26 cellular contexts compared by ENCODE assay signal in genomic region chr3:48405971-48406370, GRCh38. TPM values are rescaled to one million over a fixed set of nuclear protein-coding genes. Genes with fewer than 3 reads are reported as not detected.
DNase-seq lines count a peak whose midpoint lies in the region; ATAC-seq and TF ChIP-seq lines count a peak whose summit lies in the region.
"Had no signal": no experiment of that assay in that cellular context is flagged by ENCODE, and none has a peak within 500 bp of the region (broad histone marks: within the 10 kb centered on the region; RNA-seq: fewer than 3 reads in every experiment).

No MANE protein-coding gene starts in this region.

- intact Hi-C loops in body of pancreas (cut with DNase I): no loop called here

- peaks cover 10% of the 10 kb centered on the region for H3K4me1 ChIP-seq in body of pancreas
- H3K4me1 ChIP-seq: colonic mucosa, pancreas had no signal

- H3K4me3 ChIP-seq in body of pancreas: no peak overlapping the region
- H3K4me3 ChIP-seq: colonic mucosa, pancreas had no signal

- WGBS in body of pancreas, 2 donors: 53 to 80% methylated on average over 1 of the region's 1 CpG

- no peak overlapping the region for H3K27ac Mint-ChIP-seq in activated CD8-positive, alpha-beta memory T cell treated with anti-CD3 and anti-CD28 coated beads, Interleukin-2, amount 10 ng/mL, durations not matched to agents 7 days and 5 days
- H3K27ac Mint-ChIP-seq in progenitor cell of endocrine pancreas: peak overlapping the region; percentile 67
- H3K27ac Mint-ChIP-seq: nephron had no signal

- ATAC-seq in activated CD8-positive, alpha-beta memory T cell treated with anti-CD3 and anti-CD28 coated beads, Interleukin-2, amount 10 ng/mL, durations not matched to agents 7 days and 5 days: no peak
- ATAC-seq in body of pancreas (no peak), HG03108 (IDR thresholded peaks at IDR 0.05; ENCODE audit: unreplicated experiment) (no peak), HG03045 (IDR thresholded peaks at IDR 0.05; ENCODE audit: unreplicated experiment) (no peak)
- ATAC-seq: effector memory CD8-positive, alpha-beta T cell; pancreas; stimulated activated naive CD8-positive, alpha-beta T cell treated with anti-CD3 and anti-CD28 coated beads, Interleukin-15, amount 100 ng/mL, for 72 hours had no signal

- H3K36me3 ChIP-seq in body of pancreas (replicated peaks in 1 of 2; ENCODE audit: insufficient read depth in 1 of 2, low read depth in 2 of 2): peaks cover 10 to 16% of the 10 kb centered on the region in 2 donors
- H3K36me3 ChIP-seq: colonic mucosa had no signal

- CTCF ChIA-PET in activated CD8-positive, alpha-beta memory T cell treated with anti-CD3 and anti-CD28 coated beads, Interleukin-2, amount 10 ng/mL, durations not matched to agents 7 days and 5 days (lab: Charles Lee): interaction anchor here (4.3 kb wide), 1 partner anchor 30 kb away, joined by 34 read pairs; no protein-coding TSS in a partner anchor

- TF ChIP-seq CTCF in GM10266 (IDR thresholded peaks at IDR 0.05; ENCODE audit: control insufficient read depth, insufficient read depth, low read depth, missing control alignments) (no peak), body of pancreas (IDR thresholded peaks at IDR 0.05) (no peak), progenitor cell of endocrine pancreas (IDR thresholded peaks at IDR 0.05; ENCODE audit: unreplicated experiment) (no peak)

- no peak overlapping the region for H3K4me3 Mint-ChIP-seq in activated CD8-positive, alpha-beta memory T cell treated with anti-CD3 and anti-CD28 coated beads, Interleukin-2, amount 10 ng/mL, durations not matched to agents 7 days and 5 days
- no peak overlapping the region for H3K4me3 Mint-ChIP-seq in progenitor cell of endocrine pancreas (ENCODE audit: low read depth)
- H3K4me3 Mint-ChIP-seq: effector memory CD8-positive, alpha-beta T cell; nephron; stimulated activated naive CD8-positive, alpha-beta T cell treated with anti-CD3 and anti-CD28 coated beads, Interleukin-15, amount 100 ng/mL, for 72 hours had no signal

- H3K9me3 Mint-ChIP-seq in activated CD8-positive, alpha-beta memory T cell treated with anti-CD3 and anti-CD28 coated beads, Interleukin-2, amount 10 ng/mL, durations not matched to agents 7 days and 5 days (ENCODE audit: low read depth): no peaks in the 10 kb centered on the region
- no peaks in the 10 kb centered on the region for H3K9me3 Mint-ChIP-seq in progenitor cell of endocrine pancreas (ENCODE audit: low read depth)
- H3K9me3 Mint-ChIP-seq: CD8-positive, alpha-beta memory T cell; effector memory CD8-positive, alpha-beta T cell; nephron; stimulated activated naive CD8-positive, alpha-beta T cell treated with anti-CD3 and anti-CD28 coated beads, Interleukin-15, amount 100 ng/mL, for 72 hours had no signal

- no peaks in the 10 kb centered on the region for H3K27me3 ChIP-seq in body of pancreas
- H3K27me3 ChIP-seq: colonic mucosa, pancreas had no signal

- no peak overlapping the region for H3K27ac ChIP-seq in body of pancreas
- H3K27ac ChIP-seq: colonic mucosa, HL-60, pancreas had no signal

- TF ChIP-seq POLR2A in body of pancreas (IDR thresholded peaks at IDR 0.05): no peak

- peak; percentile 34 for DNase-seq in activated CD8-positive, alpha-beta memory T cell treated with anti-CD3 and anti-CD28 coated beads, Interleukin-2, amount 10 ng/mL, durations not matched to agents 7 days and 5 days
- DNase-seq in activated CD8-positive, alpha-beta memory T cell treated with anti-CD3 and anti-CD28 coated beads, Interleukin-2, amount 50 U/mL, for 4 hours: no peak
- DNase-seq in GM10266 (ENCODE audit: extremely low spot score) (peak; percentile 5), body of pancreas (peak; percentile 0 to 7 (median 4)), progenitor cell of endocrine pancreas (ENCODE audit: low spot score, unreplicated experiment) (peak; percentile 7), NCI-H2081 treated with DMSO at 0.1 percent for 48 hours (lab: John Stamatoyannopoulos, UW) (no peak)
- DNase-seq: amniotic stem cell; effector memory CD8-positive, alpha-beta T cell; HCEC 1CT; Kasumi-1; NCI-H1048; NCI-H2081; NCI-H345; NCI-H748 treated with DMSO at 0.1 percent for 48 hours; trophoblast cell had no signal

- no peaks in the 10 kb centered on the region for H3K9me3 ChIP-seq in body of pancreas
- H3K9me3 ChIP-seq: colonic mucosa, pancreas had no signal

- H3K27me3 Mint-ChIP-seq in activated CD8-positive, alpha-beta memory T cell treated with anti-CD3 and anti-CD28 coated beads, Interleukin-2, amount 10 ng/mL, durations not matched to agents 7 days and 5 days: no peaks in the 10 kb centered on the region
- H3K27me3 Mint-ChIP-seq in progenitor cell of endocrine pancreas: no peaks in the 10 kb centered on the region
- H3K27me3 Mint-ChIP-seq: effector memory CD8-positive, alpha-beta T cell; stimulated activated naive CD8-positive, alpha-beta T cell treated with anti-CD3 and anti-CD28 coated beads, Interleukin-15, amount 100 ng/mL, for 72 hours had no signal

- no peaks in the 10 kb centered on the region for H3K36me3 Mint-ChIP-seq in activated CD8-positive, alpha-beta memory T cell treated with anti-CD3 and anti-CD28 coated beads, Interleukin-2, amount 10 ng/mL, durations not matched to agents 7 days and 5 days
- peaks cover 26% of the 10 kb centered on the region for H3K36me3 Mint-ChIP-seq in progenitor cell of endocrine pancreas (ENCODE audit: insufficient read depth)
- H3K36me3 Mint-ChIP-seq: CD8-positive, alpha-beta memory T cell had no signal

- no peaks in the 10 kb centered on the region for H3K4me1 Mint-ChIP-seq in activated CD8-positive, alpha-beta memory T cell treated with anti-CD3 and anti-CD28 coated beads, Interleukin-2, amount 10 ng/mL, durations not matched to agents 7 days and 5 days
- peaks cover under 1% of the 10 kb centered on the region for H3K4me1 Mint-ChIP-seq in progenitor cell of endocrine pancreas (ENCODE audit: low read depth)
- H3K4me1 Mint-ChIP-seq: CD8-positive, alpha-beta memory T cell; nephron; stimulated activated naive CD8-positive, alpha-beta T cell treated with anti-CD3 and anti-CD28 coated beads, Interleukin-15, amount 100 ng/mL, for 72 hours had no signal

RNA-seq across cellular contexts. Expression of gene PLXNB1, which starts 23.9 kb away (rescaled TPM):
- total RNA-seq in activated CD8-positive, alpha-beta memory T cell treated with anti-CD3 and anti-CD28 coated beads, Interleukin-2, amount 10 ng/mL, durations not matched to agents 7 days and 5 days: 1 to 10 TPM; 1.8 to 4.0 TPM
- total RNA-seq in body of pancreas (100 to 1,000 TPM; 118 to 311 TPM), progenitor cell of endocrine pancreas (535 and 543 TPM in 2 replicates)

RNA-seq across cellular contexts. Expression of gene CCDC51, which starts 33.9 kb away (rescaled TPM):
- total RNA-seq in activated CD8-positive, alpha-beta memory T cell treated with anti-CD3 and anti-CD28 coated beads, Interleukin-2, amount 10 ng/mL, durations not matched to agents 7 days and 5 days: 10 to 100 TPM; 18.4 to 21.9 TPM
- total RNA-seq in body of pancreas: 1 to 10 TPM in 1 of 2 donors, under 1 TPM in 1; 0.33 to 2.6 TPM
- 11.4 and 13.2 TPM in 2 replicates for total RNA-seq in progenitor cell of endocrine pancreas

RNA-seq across cellular contexts. Expression of gene FBXW12, which starts 34.0 kb away (rescaled TPM):
- total RNA-seq in activated CD8-positive, alpha-beta memory T cell treated with anti-CD3 and anti-CD28 coated beads, Interleukin-2, amount 10 ng/mL, durations not matched to agents 7 days and 5 days: not detected
- total RNA-seq in body of pancreas (10 to 100 TPM in 1 of 2 donors, 1 to 10 TPM in 1; 3.4 to 23.7 TPM), progenitor cell of endocrine pancreas (0.20 and 0.38 TPM in 2 replicates)
- total RNA-seq: A172; CD8-positive, alpha-beta memory T cell; colonic mucosa; liver; T-helper 2 cell treated with Interferon-gamma antibody and Interleukin-4, amounts not matched to agents 100 ng/mL and 5 ng/mL, for 36 hours had no signal

RNA-seq across cellular contexts. Expression of gene TMA7, which starts 34.1 kb away (rescaled TPM):
- 100 to 1,000 TPM; 219 to 298 TPM for total RNA-seq in activated CD8-positive, alpha-beta memory T cell treated with anti-CD3 and anti-CD28 coated beads, Interleukin-2, amount 10 ng/mL, durations not matched to agents 7 days and 5 days
- total RNA-seq in body of pancreas: 100 to 1,000 TPM; 113 to 156 TPM
- 236 and 253 TPM in 2 replicates for total RNA-seq in progenitor cell of endocrine pancreas

RNA-seq across cellular contexts. Expression of gene ATRIP, which starts 40.6 kb away (rescaled TPM):
- total RNA-seq in activated CD8-positive, alpha-beta memory T cell treated with anti-CD3 and anti-CD28 coated beads, Interleukin-2, amount 10 ng/mL, durations not matched to agents 7 days and 5 days: 10 to 100 TPM; 20.9 to 21.2 TPM
- total RNA-seq in body of pancreas (1 to 10 TPM; 2.6 to 4.3 TPM), progenitor cell of endocrine pancreas (13.8 and 15.2 TPM in 2 replicates)

Comparison
In these comparisons a context has a peak if more than half of its experiments do, and no peak if none do; other contexts are left out.
1. DNase-seq: peak in activated CD8-positive, alpha-beta memory T cell treated with anti-CD3 and anti-CD28 coated beads, Interleukin-2, amount 10 ng/mL, durations not matched to agents 7 days and 5 days (single experiment), GM10266 (single experiment), body of pancreas (4 of 4) and progenitor cell of endocrine pancreas (single experiment); none in activated CD8-positive, alpha-beta memory T cell treated with anti-CD3 and anti-CD28 coated beads, Interleukin-2, amount 50 U/mL, for 4 hours (single experiment) and NCI-H2081 treated with DMSO at 0.1 percent for 48 hours (single experiment).
2. RNA of gene PLXNB1, which starts 23.9 kb away (total RNA-seq): 535 to 543 TPM in progenitor cell of endocrine pancreas and 118 to 311 TPM in body of pancreas; 1.8 to 4.0 TPM in activated CD8-positive, alpha-beta memory T cell treated with anti-CD3 and anti-CD28 coated beads, Interleukin-2, amount 10 ng/mL, durations not matched to agents 7 days and 5 days; every median in the first group is over 10 times any median in the second.